In genomic region chr12:52090291-52090690, GRCh38 we compare ENCODE assay signal across 17 cellular contexts. TPM values are rescaled to one million over a fixed set of nuclear protein-coding genes. Genes with fewer than 3 reads are reported as not detected.
"Had no signal": no experiment of that assay in that cellular context is flagged by ENCODE, and none has a peak within 500 bp of the region (broad histone marks: within the 10 kb centered on the region; RNA-seq: fewer than 3 reads in every experiment).

No MANE protein-coding gene starts in this region.

- H3K36me3 ChIP-seq: esophagus squamous epithelium, prostate gland, sigmoid colon had no signal

- H3K27ac ChIP-seq: esophagus squamous epithelium, sigmoid colon had no signal

- H3K4me1 ChIP-seq: esophagus squamous epithelium, sigmoid colon had no signal

- H3K9me3 ChIP-seq: esophagus squamous epithelium, mucosa of descending colon, prostate gland, sigmoid colon had no signal

- DNase-seq: activated CD4-positive, alpha-beta memory T cell treated with anti-CD3 and anti-CD28 coated beads, Interleukin-2, amount 10 ng/mL, durations not matched to agents 7 days and 5 days; activated CD4-positive, alpha-beta T cell treated with anti-CD3 and anti-CD28 coated beads for 36 hours; activated CD8-positive, alpha-beta memory T cell treated with anti-CD3 and anti-CD28 coated beads, Interleukin-2, amount 50 U/mL, for 4 hours; activated naive CD4-positive, alpha-beta T cell treated with Interleukin-2 at 50 U/mL for 16 hours; esophagus squamous epithelium; foreskin fibroblast; left colon; mucosa of descending colon; occipital lobe; sigmoid colon; stimulated activated CD4-positive, alpha-beta T cell treated with anti-CD3 and anti-CD28 coated beads, Interleukin-12 subunit alpha, Interleukin-12 subunit beta, amount 100 ng/mL, for 4 hours had no signal

- H3K4me3 ChIP-seq: esophagus squamous epithelium, mucosa of descending colon, prostate gland, sigmoid colon had no signal

- ATAC-seq: activated CD4-positive, alpha-beta T cell treated with anti-CD3 and anti-CD28 coated beads for 36 hours; left colon; mucosa of descending colon; natural killer cell treated with Interleukin-12 subunit alpha and Interleukin-12 subunit beta and Interleukin-15 and Interleukin-18, amount 100 ng/mL, for 72 hours had no signal

RNA-seq across cellular contexts. Expression of gene SMIM41, which starts 10.8 kb away (rescaled TPM):
- total RNA-seq: activated CD4-positive, alpha-beta memory T cell treated with anti-CD3 and anti-CD28 coated beads, Interleukin-2, amount 10 ng/mL, durations not matched to agents 7 days and 5 days; activated CD4-positive, alpha-beta T cell treated with anti-CD3 and anti-CD28 coated beads for 36 hours; activated T-helper 1 cell treated with anti-CD3 and anti-CD28 coated beads, Interleukin-12 subunit alpha, Interleukin-12 subunit beta, Interleukin-2, Interleukin-4 antibody, amounts not matched to agents 30 ng/mL and 10 ng/mL and 1 ng/mL, durations not matched to agents 14 hours and 24 hours and 36 hours; cardiac septum; lung microvascular endothelial cell; natural killer cell treated with Interleukin-12 subunit alpha and Interleukin-12 subunit beta and Interleukin-15 and Interleukin-18, amount 100 ng/mL, for 72 hours; occipital lobe; temporal lobe had no signal
